ENCODE assay signal across 23 cellular contexts in the genomic region with DNA sequence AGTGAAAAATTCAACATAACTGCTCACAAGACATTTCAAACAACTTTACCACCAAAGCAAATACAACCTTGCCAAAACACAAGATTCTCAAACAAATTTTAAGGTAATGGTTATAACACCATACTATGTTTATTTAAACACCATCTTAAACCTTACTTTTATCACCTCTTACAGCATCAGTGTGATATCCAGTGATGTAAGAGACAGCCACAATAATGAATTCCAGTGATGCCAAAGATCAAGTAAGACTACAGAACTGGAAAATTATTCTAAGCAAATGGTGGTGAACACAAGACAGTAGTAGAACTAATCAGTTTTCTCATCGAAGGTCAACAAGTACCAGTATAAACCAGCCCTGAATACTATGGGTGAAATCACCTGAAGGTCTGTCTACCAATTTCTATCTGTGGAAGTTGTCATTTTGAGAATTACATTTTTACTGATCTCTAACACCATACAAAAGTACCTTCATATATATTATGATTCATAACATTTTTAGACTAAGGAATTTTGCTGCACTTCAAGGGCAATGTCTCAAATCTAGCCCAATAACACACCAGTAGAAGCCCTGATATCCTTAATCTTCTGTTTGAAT.
DNase-seq lines count a peak whose midpoint lies in the region; ATAC-seq and TF ChIP-seq lines count a peak whose summit lies in the region.
"Had no signal": no experiment of that assay in that cellular context is flagged by ENCODE, and none has a peak within 500 bp of the region (broad histone marks: within the 10 kb centered on the region; RNA-seq: fewer than 3 reads in every experiment).

No MANE protein-coding gene starts in this region.

- no peak overlapping the region for H4K5ac ChIP-seq in IMR-90 (ENCODE audit: low read depth, low read length)

- POLR2A ChIA-PET in IMR-90 (lab: Charles Lee; ENCODE audit: unreplicated experiment), result no interaction called here
- POLR2A ChIA-PET in A673 (lab: Charles Lee; ENCODE audit: low non-redundant PET), result no interaction called here
- POLR2A ChIA-PET in PC-3 (lab: Charles Lee; ENCODE audit: unreplicated experiment), result no interaction called here

- BruUV-seq in IMR-90 (replicated peaks; lab: Mats Ljungman, UMichigan), result no TSS peak
- BruUV-seq in A673 (replicated peaks; lab: Mats Ljungman, UMichigan), result no TSS peak
- no TSS peak for BruUV-seq in PC-3 (replicated peaks; lab: Mats Ljungman, UMichigan)

- H3K27me3 ChIP-seq in IMR-90 (ENCODE audit: control insufficient read depth, insufficient read depth, low read length) (no peaks in the 10 kb centered on the region), muscle layer of colon (ENCODE audit: control insufficient read depth in 1 of 2, insufficient read depth in 2 of 2, low read length in 2 of 2) (no peaks in the 10 kb centered on the region), A673 (replicated peaks; ENCODE audit: insufficient read depth, low read depth, low read length, poor library complexity) (no peaks in the 10 kb centered on the region), PC-3 (ENCODE audit: low read length) (no peaks in the 10 kb centered on the region)
- H3K27me3 ChIP-seq: adrenal gland, esophagus muscularis mucosa had no signal

- H3K18ac ChIP-seq in IMR-90 (ENCODE audit: low read depth, low read length), result no peak overlapping the region

- in situ Hi-C loops in IMR-90 (cut with MboI; ENCODE audit: low sequenced_read_pairs), result no loop called here

- H3K14ac ChIP-seq in IMR-90 (replicated peaks; ENCODE audit: low read depth, low read length), result no peak overlapping the region

- peaks cover 64% of the 10 kb centered on the region for H4K20me1 ChIP-seq in IMR-90 (ENCODE audit: insufficient read depth, low read length)
- no peaks in the 10 kb centered on the region for H4K20me1 ChIP-seq in PC-3 (ENCODE audit: low read length)

- no peak overlapping the region for H4K8ac ChIP-seq in IMR-90 (ENCODE audit: low read depth in 2 of 2, low read length in 2 of 2)

- no CpG with 5 or more reads among the region's 1 CpG for WGBS in IMR-90 (ENCODE audit: extremely low coverage in 2 of 2, insufficient read length in 1 of 2), 2 experiments

- H3K27ac ChIP-seq in IMR-90 (ENCODE audit: insufficient read depth, low read length), result no peak overlapping the region
- peak overlapping the region; percentile 7 for H3K27ac ChIP-seq in muscle layer of colon (ENCODE audit: low read depth, low read length)
- H3K27ac ChIP-seq in A673 (ENCODE audit: low read depth, low read length, poor library complexity, severe bottlenecking), result no peak overlapping the region
- H3K27ac ChIP-seq in PC-3 (ENCODE audit: low read length), result no peak overlapping the region
- H3K27ac ChIP-seq: adrenal gland, esophagus muscularis mucosa had no signal

- intact Hi-C loops in IMR-90 (cut with micrococcal nuclease) (no loop called here), A673 (cut with micrococcal nuclease; ENCODE audit: unreplicated experiment) (no loop called here), PC-3 (cut with micrococcal nuclease) (no loop called here)

- CTCF ChIA-PET in IMR-90 (lab: Yijun Ruan, JAX), result no interaction called here
- CTCF ChIA-PET in A673 (lab: Charles Lee), result no interaction called here
- CTCF ChIA-PET in PC-3 (lab: Charles Lee), result no interaction called here

- H3K4ac ChIP-seq in IMR-90 (ENCODE audit: low read depth, low read length), result no peak overlapping the region

- H3K9ac ChIP-seq in IMR-90 (ENCODE audit: low read depth, low read length), result no peak overlapping the region
- H3K9ac ChIP-seq in muscle layer of colon (ENCODE audit: low read length), result no peak overlapping the region
- no peak overlapping the region for H3K9ac ChIP-seq in PC-3 (ENCODE audit: low read length)
- H3K9ac ChIP-seq: SK-N-SH had no signal

- no peak overlapping the region for H3K23ac ChIP-seq in IMR-90 (ENCODE audit: low read depth, low read length)

- H2AK9ac ChIP-seq in IMR-90 (replicated peaks; ENCODE audit: low read depth, low read length, poor library complexity), result no peak overlapping the region

- H3K9me2 ChIP-seq in PC-3 (replicated peaks; ENCODE audit: low read length), result no peaks in the 10 kb centered on the region
- H3K9me2 ChIP-seq: SK-N-SH had no signal

- H3K9me1 ChIP-seq in IMR-90 (ENCODE audit: insufficient read depth, low read length), result peaks cover 10% of the 10 kb centered on the region

- dilution Hi-C loops in IMR-90 (cut with HindIII; ENCODE audit: low sequenced_read_pairs, unreplicated experiment), result no loop called here

- TF ChIP-seq RAD21 in IMR-90 (IDR thresholded peaks at IDR 0.05; ENCODE audit: low read length), result no peak

- TF ChIP-seq CTCF in IMR-90 (conservative IDR thresholded peaks at IDR 0.05; ENCODE audit: low read depth, low read length) (no peak), choroid plexus epithelial cell (conservative IDR thresholded peaks at IDR 0.05; ENCODE audit: low read depth, low read length) (no peak), A673 (conservative IDR thresholded peaks at IDR 0.05; ENCODE audit: low read depth, low read length) (no peak), PC-3 (conservative IDR thresholded peaks at IDR 0.05; ENCODE audit: low read depth, low read length) (no peak)

- H2BK20ac ChIP-seq in IMR-90 (ENCODE audit: low read depth, low read length), result no peak overlapping the region

- H2AFZ ChIP-seq in IMR-90 (replicated peaks; ENCODE audit: low read length, poor library complexity) (no peak overlapping the region), PC-3 (ENCODE audit: low read length) (no peak overlapping the region)

- H4K91ac ChIP-seq in IMR-90 (ENCODE audit: insufficient read depth, low read depth, low read length), result no peak overlapping the region

- no peak overlapping the region for H2BK15ac ChIP-seq in IMR-90 (ENCODE audit: low read depth, low read length)

- H3K4me3 ChIP-seq in IMR-90 (ENCODE audit: insufficient read depth, low read depth, low read length) (no peak overlapping the region), choroid plexus epithelial cell (ENCODE audit: low read depth, low read length) (no peak overlapping the region), muscle layer of colon (ENCODE audit: low read depth in 1 of 2, low read length in 2 of 2) (no peak overlapping the region), A673 (ENCODE audit: low read depth, low read length, poor library complexity, severe bottlenecking) (no peak overlapping the region), PC-3 (ENCODE audit: low read length) (no peak overlapping the region)
- H3K4me3 ChIP-seq: adrenal gland, esophagus muscularis mucosa, mucosa of descending colon had no signal

- no peaks in the 10 kb centered on the region for H3K9me3 ChIP-seq in IMR-90 (ENCODE audit: control insufficient read depth, insufficient read depth, low read length)
- no peaks in the 10 kb centered on the region for H3K9me3 ChIP-seq in muscle layer of colon (ENCODE audit: low read length)
- no peaks in the 10 kb centered on the region for H3K9me3 ChIP-seq in A673 (ENCODE audit: low read depth, low read length, poor library complexity, severe bottlenecking)
- H3K9me3 ChIP-seq in PC-3 (ENCODE audit: low read length), result no peaks in the 10 kb centered on the region
- H3K9me3 ChIP-seq: adrenal gland, esophagus muscularis mucosa, mucosa of descending colon, SK-N-SH had no signal

- H2BK5ac ChIP-seq in IMR-90 (ENCODE audit: low read depth, low read length, poor library complexity, severe bottlenecking), result no peak overlapping the region

- DNase-seq in EH (ENCODE audit: low read depth) (peak; percentile 55), IMR-90 (peak; percentile 46), choroid plexus epithelial cell (ENCODE audit: low read depth) (peak; percentile 80), A673 (ENCODE audit: low spot score) (no peak), dedifferentiated amniotic fluid mesenchymal stem cell (ENCODE audit: extremely low spot score) (no peak), PC-3 (no peak), OCI-M2 (lab: John Stamatoyannopoulos, UW; ENCODE audit: unreplicated experiment) (no peak)
- DNase-seq: activated B cell treated with CpG ODN at 0.5 μM for 24 hours; adrenal gland; Calu3; glutamatergic neuron; left ventricle myocardium superior; mucosa of descending colon; NCI-H1092 treated with DMSO at 0.1 percent for 48 hours; NCI-H2081; NCI-H446 treated with DMSO at 0.1 percent for 48 hours; retina; RPMI8226; SK-N-SH; stimulated activated CD4-positive, alpha-beta T cell treated with anti-CD3 and anti-CD28 coated beads, Interleukin-12 subunit alpha, Interleukin-12 subunit beta, amount 100 ng/mL, for 4 hours; T-helper 9 cell had no signal

- no peak overlapping the region for H3K4me2 ChIP-seq in IMR-90 (ENCODE audit: low read depth, low read length)
- H3K4me2 ChIP-seq in PC-3 (ENCODE audit: low read length), result no peak overlapping the region
- H3K4me2 ChIP-seq: SK-N-SH had no signal

- peaks cover 17% of the 10 kb centered on the region for H3K4me1 ChIP-seq in IMR-90 (ENCODE audit: control insufficient read depth, insufficient read depth, low read length)
- peaks cover 43% of the 10 kb centered on the region for H3K4me1 ChIP-seq in muscle layer of colon (ENCODE audit: insufficient read depth, low read length)
- peaks cover 26% of the 10 kb centered on the region for H3K4me1 ChIP-seq in A673 (ENCODE audit: insufficient read depth, low read length, poor library complexity, severe bottlenecking)
- peaks cover 17% of the 10 kb centered on the region for H3K4me1 ChIP-seq in PC-3 (ENCODE audit: insufficient read depth, low read length)

- H2AK5ac ChIP-seq in IMR-90 (ENCODE audit: low read depth, low read length), result no peak overlapping the region

- peaks cover 25 to 81% of the 10 kb centered on the region in 2 experiments for H3K79me1 ChIP-seq in IMR-90 (ENCODE audit: low read depth in 1 of 2, low read length in 2 of 2)

- no peak overlapping the region for H2BK120ac ChIP-seq in IMR-90 (ENCODE audit: low read depth, low read length)

- H3K79me2 ChIP-seq in PC-3 (ENCODE audit: low read length), result peaks cover 79% of the 10 kb centered on the region

- no peak overlapping the region for H3K56ac ChIP-seq in IMR-90 (ENCODE audit: extremely low read depth, insufficient read depth, low read length)

- no peak for TF ChIP-seq POLR2A in IMR-90 (IDR thresholded peaks at IDR 0.05; ENCODE audit: low read depth, low read length)

- ATAC-seq in IMR-90 (ENCODE audit: low read depth) (0 out of 2 replicates have a peak, but pooled peaks have one; percentile 8), PC-3 (no peak)
- ATAC-seq: left ventricle myocardium superior, mucosa of descending colon had no signal

- no peaks in the 10 kb centered on the region for H3F3A ChIP-seq in PC-3 (ENCODE audit: low read length, unreplicated experiment)

- H3K36me3 ChIP-seq in IMR-90 (ENCODE audit: control insufficient read depth, insufficient read depth, low read length), result peaks cover 5% of the 10 kb centered on the region
- no peaks in the 10 kb centered on the region for H3K36me3 ChIP-seq in muscle layer of colon (ENCODE audit: insufficient read depth, low read length)
- no peaks in the 10 kb centered on the region for H3K36me3 ChIP-seq in A673 (ENCODE audit: insufficient read depth, low read length, poor library complexity, severe bottlenecking)
- no peaks in the 10 kb centered on the region; the same call in 1 of the 2 replicates for H3K36me3 ChIP-seq in PC-3 (ENCODE audit: low read depth, low read length)
- H3K36me3 ChIP-seq: adrenal gland had no signal

TF ChIP-seq in IMR-90, 13 proteins besides CTCF, POLR2A, EP300 and RAD21 (continues in another document):
- TF ChIP-seq BHLHE40 (IDR thresholded peaks at IDR 0.05; ENCODE audit: low read depth, low read length), result no peak
- no peak for TF ChIP-seq RCOR1 (IDR thresholded peaks at IDR 0.05; ENCODE audit: insufficient replicate concordance, low read length)
- no peak for TF ChIP-seq FOS (IDR thresholded peaks at IDR 0.05; ENCODE audit: low read depth, low read length)

Comparison
In these comparisons a context has a peak if more than half of its experiments do, and no peak if none do; other contexts are left out.
1. DNase-seq: peak in EH (single experiment), IMR-90 (single experiment) and choroid plexus epithelial cell (single experiment); none in A673 (single experiment), dedifferentiated amniotic fluid mesenchymal stem cell (single experiment), PC-3 (single experiment) and OCI-M2 (single experiment).